1 cellular context compared by ENCODE assay signal in the genomic region with DNA sequence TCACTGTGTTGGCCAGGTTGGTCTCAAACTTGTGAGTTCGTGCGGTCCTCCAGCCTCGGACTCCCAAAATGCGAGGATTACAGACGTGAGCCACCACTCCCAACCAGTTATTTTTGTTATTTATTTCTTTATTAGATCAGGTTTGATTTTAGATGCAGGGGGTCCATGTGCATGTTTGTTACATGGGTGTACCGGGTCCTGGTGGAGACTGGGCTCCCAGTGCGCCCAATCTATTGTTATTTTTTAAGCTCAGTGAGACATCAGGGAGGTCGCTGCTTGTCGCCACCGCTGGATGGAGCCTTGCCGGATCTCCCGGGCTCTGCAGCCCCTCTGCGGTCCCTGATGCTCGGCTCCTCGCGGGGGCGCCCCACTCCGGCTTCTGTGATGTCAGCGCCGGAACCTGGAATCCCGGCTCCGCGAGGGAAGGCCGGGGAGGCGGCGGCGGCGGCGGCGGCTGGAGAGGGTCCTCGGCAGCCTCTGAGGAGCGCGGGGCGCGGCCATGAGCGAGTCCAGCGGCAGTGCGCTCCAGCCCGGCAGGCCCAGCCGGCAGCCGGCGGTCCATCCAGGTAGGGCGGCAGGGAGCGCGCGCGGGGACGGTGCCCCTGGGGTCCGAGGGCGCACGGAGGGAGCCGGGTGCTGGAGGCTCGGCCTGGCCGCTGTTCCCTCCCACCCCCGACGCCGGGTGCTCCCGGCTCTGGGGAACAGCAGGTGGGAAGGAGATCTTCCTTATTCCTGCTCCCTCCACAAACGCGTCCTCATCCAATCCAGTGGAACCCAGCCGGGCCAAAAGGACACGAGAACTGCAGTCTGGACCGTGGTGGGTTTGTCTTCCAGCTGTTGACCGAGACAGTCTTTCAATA.
TF ChIP-seq lines count a peak whose summit lies in the region.

TSS of gene TMC7 (plus strand) at position 370 of the 860 bp plus-strand sequence. CDS start at position 500, 130 bp downstream.

TF ChIP-seq in HepG2, 621 proteins besides CTCF, POLR2A, EP300 and RAD21 (continued from another document and continues in another):
- TF ChIP-seq HMGXB3 (CRISPR knock-in tag; IDR thresholded peaks at IDR 0.05; ENCODE audit: borderline replicate concordance) = no peak
- TF ChIP-seq, protein P1, sequence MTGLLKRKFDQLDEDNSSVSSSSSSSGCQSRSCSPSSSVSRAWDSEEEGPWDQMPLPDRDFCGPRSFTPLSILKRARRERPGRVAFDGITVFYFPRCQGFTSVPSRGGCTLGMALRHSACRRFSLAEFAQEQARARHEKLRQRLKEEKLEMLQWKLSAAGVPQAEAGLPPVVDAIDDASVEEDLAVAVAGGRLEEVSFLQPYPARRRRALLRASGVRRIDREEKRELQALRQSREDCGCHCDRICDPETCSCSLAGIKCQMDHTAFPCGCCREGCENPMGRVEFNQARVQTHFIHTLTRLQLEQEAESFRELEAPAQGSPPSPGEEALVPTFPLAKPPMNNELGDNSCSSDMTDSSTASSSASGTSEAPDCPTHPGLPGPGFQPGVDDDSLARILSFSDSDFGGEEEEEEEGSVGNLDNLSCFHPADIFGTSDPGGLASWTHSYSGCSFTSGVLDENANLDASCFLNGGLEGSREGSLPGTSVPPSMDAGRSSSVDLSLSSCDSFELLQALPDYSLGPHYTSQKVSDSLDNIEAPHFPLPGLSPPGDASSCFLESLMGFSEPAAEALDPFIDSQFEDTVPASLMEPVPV (CRISPR knock-in tag; IDR thresholded peaks at IDR 0.05) = peak; percentile 95
- TF ChIP-seq ZNF781 (CRISPR knock-in tag; IDR thresholded peaks at IDR 0.05; ENCODE audit: borderline replicate concordance, not compliant biosample characterization) = peak; percentile 69
- TF ChIP-seq, protein P2, sequence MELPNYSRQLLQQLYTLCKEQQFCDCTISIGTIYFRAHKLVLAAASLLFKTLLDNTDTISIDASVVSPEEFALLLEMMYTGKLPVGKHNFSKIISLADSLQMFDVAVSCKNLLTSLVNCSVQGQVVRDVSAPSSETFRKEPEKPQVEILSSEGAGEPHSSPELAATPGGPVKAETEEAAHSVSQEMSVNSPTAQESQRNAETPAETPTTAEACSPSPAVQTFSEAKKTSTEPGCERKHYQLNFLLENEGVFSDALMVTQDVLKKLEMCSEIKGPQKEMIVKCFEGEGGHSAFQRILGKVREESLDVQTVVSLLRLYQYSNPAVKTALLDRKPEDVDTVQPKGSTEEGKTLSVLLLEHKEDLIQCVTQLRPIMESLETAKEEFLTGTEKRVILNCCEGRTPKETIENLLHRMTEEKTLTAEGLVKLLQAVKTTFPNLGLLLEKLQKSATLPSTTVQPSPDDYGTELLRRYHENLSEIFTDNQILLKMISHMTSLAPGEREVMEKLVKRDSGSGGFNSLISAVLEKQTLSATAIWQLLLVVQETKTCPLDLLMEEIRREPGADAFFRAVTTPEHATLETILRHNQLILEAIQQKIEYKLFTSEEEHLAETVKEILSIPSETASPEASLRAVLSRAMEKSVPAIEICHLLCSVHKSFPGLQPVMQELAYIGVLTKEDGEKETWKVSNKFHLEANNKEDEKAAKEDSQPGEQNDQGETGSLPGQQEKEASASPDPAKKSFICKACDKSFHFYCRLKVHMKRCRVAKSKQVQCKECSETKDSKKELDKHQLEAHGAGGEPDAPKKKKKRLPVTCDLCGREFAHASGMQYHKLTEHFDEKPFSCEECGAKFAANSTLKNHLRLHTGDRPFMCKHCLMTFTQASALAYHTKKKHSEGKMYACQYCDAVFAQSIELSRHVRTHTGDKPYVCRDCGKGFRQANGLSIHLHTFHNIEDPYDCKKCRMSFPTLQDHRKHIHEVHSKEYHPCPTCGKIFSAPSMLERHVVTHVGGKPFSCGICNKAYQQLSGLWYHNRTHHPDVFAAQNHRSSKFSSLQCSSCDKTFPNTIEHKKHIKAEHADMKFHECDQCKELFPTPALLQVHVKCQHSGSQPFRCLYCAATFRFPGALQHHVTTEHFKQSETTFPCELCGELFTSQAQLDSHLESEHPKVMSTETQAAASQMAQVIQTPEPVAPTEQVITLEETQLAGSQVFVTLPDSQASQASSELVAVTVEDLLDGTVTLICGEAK (IDR thresholded peaks at IDR 0.05) = no peak
- TF ChIP-seq, protein P2 (CRISPR knock-in tag; IDR thresholded peaks at IDR 0.05) = no peak
- TF ChIP-seq ZNF691 (CRISPR knock-in tag; IDR thresholded peaks at IDR 0.05; ENCODE audit: borderline replicate concordance, low read depth) = peak; percentile 98; the same call in 1 of the 2 replicates
- TF ChIP-seq, protein P3, sequence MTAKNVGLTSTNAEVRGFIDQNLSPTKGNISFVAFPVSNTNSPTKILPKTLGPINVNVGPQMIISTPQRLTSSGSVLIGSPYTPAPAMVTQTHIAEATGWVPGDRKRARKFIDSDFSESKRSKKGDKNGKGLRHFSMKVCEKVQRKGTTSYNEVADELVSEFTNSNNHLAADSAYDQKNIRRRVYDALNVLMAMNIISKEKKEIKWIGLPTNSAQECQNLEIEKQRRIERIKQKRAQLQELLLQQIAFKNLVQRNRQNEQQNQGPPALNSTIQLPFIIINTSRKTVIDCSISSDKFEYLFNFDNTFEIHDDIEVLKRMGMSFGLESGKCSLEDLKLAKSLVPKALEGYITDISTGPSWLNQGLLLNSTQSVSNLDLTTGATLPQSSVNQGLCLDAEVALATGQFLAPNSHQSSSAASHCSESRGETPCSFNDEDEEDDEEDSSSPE (CRISPR knock-in tag; IDR thresholded peaks at IDR 0.05) = peak; percentile 83
- peak; percentile 77; the same call in 1 of the 2 replicates for TF ChIP-seq ZNF598 (CRISPR knock-in tag; IDR thresholded peaks at IDR 0.05; ENCODE audit: borderline replicate concordance)
- TF ChIP-seq MTA3 (CRISPR knock-in tag; IDR thresholded peaks at IDR 0.05) = no peak; the same call in 1 of the 2 replicates
- no peak for TF ChIP-seq NFE2 (CRISPR knock-in tag; IDR thresholded peaks at IDR 0.05)
- peak; percentile 81 for TF ChIP-seq YY1 (IDR thresholded peaks at IDR 0.05; ENCODE audit: insufficient read depth, insufficient replicate concordance, low read depth, low read length)
- TF ChIP-seq FOSL2 (CRISPR knock-in tag; IDR thresholded peaks at IDR 0.05) = peak; percentile 69
- no peak for TF ChIP-seq ZNF569 (CRISPR knock-in tag; IDR thresholded peaks at IDR 0.05; ENCODE audit: borderline replicate concordance)
- TF ChIP-seq SP140L (CRISPR knock-in tag; IDR thresholded peaks at IDR 0.05; ENCODE audit: borderline replicate concordance) = no peak
- no peak for TF ChIP-seq ZNF143 (CRISPR knock-in tag; IDR thresholded peaks at IDR 0.05)
- TF ChIP-seq, protein P4, sequence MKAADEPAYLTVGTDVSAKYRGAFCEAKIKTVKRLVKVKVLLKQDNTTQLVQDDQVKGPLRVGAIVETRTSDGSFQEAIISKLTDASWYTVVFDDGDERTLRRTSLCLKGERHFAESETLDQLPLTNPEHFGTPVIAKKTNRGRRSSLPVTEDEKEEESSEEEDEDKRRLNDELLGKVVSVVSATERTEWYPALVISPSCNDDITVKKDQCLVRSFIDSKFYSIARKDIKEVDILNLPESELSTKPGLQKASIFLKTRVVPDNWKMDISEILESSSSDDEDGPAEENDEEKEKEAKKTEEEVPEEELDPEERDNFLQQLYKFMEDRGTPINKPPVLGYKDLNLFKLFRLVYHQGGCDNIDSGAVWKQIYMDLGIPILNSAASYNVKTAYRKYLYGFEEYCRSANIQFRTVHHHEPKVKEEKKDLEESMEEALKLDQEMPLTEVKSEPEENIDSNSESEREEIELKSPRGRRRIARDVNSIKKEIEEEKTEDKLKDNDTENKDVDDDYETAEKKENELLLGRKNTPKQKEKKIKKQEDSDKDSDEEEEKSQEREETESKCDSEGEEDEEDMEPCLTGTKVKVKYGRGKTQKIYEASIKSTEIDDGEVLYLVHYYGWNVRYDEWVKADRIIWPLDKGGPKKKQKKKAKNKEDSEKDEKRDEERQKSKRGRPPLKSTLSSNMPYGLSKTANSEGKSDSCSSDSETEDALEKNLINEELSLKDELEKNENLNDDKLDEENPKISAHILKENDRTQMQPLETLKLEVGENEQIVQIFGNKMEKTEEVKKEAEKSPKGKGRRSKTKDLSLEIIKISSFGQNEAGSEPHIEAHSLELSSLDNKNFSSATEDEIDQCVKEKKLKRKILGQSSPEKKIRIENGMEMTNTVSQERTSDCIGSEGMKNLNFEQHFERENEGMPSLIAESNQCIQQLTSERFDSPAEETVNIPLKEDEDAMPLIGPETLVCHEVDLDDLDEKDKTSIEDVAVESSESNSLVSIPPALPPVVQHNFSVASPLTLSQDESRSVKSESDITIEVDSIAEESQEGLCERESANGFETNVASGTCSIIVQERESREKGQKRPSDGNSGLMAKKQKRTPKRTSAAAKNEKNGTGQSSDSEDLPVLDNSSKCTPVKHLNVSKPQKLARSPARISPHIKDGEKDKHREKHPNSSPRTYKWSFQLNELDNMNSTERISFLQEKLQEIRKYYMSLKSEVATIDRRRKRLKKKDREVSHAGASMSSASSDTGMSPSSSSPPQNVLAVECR (CRISPR knock-in tag; IDR thresholded peaks at IDR 0.05; ENCODE audit: borderline replicate concordance) = peak; percentile 75; the same call in 1 of the 2 replicates
